ENCODE assay signal across 15 cellular contexts in the genomic region with DNA sequence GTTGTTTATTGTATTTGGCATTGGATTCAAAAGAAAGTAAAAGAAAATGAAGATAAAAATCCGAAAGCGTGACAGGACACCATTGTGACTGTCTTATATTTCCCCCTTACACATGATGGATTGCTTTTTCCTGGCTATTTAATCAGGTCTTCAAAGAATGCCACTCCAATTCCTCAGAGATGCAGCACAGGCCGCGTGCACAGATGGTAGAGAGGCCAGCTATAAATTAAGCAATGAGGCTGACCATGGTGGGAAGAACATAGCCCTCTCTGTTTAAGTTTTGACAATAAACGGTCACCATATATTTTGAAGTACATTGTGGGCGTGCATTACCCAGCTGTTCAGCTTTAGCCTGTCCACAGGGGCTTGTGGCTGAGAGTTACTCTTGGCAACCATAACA.
DNase-seq lines count a peak whose midpoint lies in the region; ATAC-seq lines count a peak whose summit lies in the region.
"Had no signal": no experiment of that assay in that cellular context is flagged by ENCODE, and none has a peak within 500 bp of the region (broad histone marks: within the 10 kb centered on the region; RNA-seq: fewer than 3 reads in every experiment).

No MANE protein-coding gene starts in this region.

- no peak overlapping the region for H3K4me2 ChIP-seq in neuronal stem cell (ENCODE audit: insufficient read depth, low read length, poor library complexity, severe bottlenecking)

- no peak overlapping the region for H2BK5ac ChIP-seq in neuronal stem cell (ENCODE audit: low read length)

- no peak overlapping the region for H2AK5ac ChIP-seq in neuronal stem cell (ENCODE audit: low read depth, low read length)

- H4K8ac ChIP-seq in neuronal stem cell (ENCODE audit: low read depth, low read length): no peak overlapping the region

- H4K91ac ChIP-seq in neuronal stem cell (ENCODE audit: low read depth, low read length, poor library complexity): no peak overlapping the region

- no peak overlapping the region for H3K4ac ChIP-seq in neuronal stem cell (ENCODE audit: low read length)

- H3K4me1 ChIP-seq in ectodermal cell (ENCODE audit: control insufficient read depth, insufficient read depth, low read length): no peaks in the 10 kb centered on the region
- H3K4me1 ChIP-seq in neuronal stem cell (ENCODE audit: control insufficient read depth in 2 of 2, insufficient read depth in 1 of 2, low read depth in 1 of 2, low read length in 2 of 2): peaks cover 0 to 9% of the 10 kb centered on the region in 2 donors
- H3K4me1 ChIP-seq: HAP-1 had no signal

- ATAC-seq in Right ventricle myocardium superior (ENCODE audit: poor library complexity): no peak
- ATAC-seq: Right ventricle myocardium inferior had no signal

- intact Hi-C loops in Right ventricle myocardium superior (cut with DNase I): no loop called here

- H3K79me1 ChIP-seq in neuronal stem cell (ENCODE audit: low read depth, low read length): no peaks in the 10 kb centered on the region

- DNase-seq in NCI-H748 (lab: John Stamatoyannopoulos, UW; ENCODE audit: unreplicated experiment) (peak; percentile 84), NCI-H748 treated with DMSO at 0.1 percent for 48 hours (lab: John Stamatoyannopoulos, UW) (no peak), NCI-H510A (lab: John Stamatoyannopoulos, UW) (peak; percentile 9), neuronal stem cell (ENCODE audit: low spot score) (no peak), MG63 (no peak), Right ventricle myocardium superior (no peak), T1000 (lab: John Stamatoyannopoulos, UW) (no peak)
- DNase-seq: COR-L47, Kasumi-1, NCI-H1694, NCI-H2171, NCI-H446 treated with DMSO at 0.1 percent for 48 hours had no signal

- no peak overlapping the region for H2BK15ac ChIP-seq in neuronal stem cell (ENCODE audit: low read length)

- peak overlapping the region; percentile 55 for H3K27ac ChIP-seq in ectodermal cell (ENCODE audit: insufficient read depth, low read depth, low read length, poor library complexity, severe bottlenecking)
- no peak overlapping the region for H3K27ac ChIP-seq in neuronal stem cell (replicated peaks; ENCODE audit: low read length)

- H3K9me3 ChIP-seq in ectodermal cell (ENCODE audit: control insufficient read depth, low read length) (no peaks in the 10 kb centered on the region), neuronal stem cell (replicated peaks in 1 of 2; ENCODE audit: control insufficient read depth in 2 of 2, insufficient read depth in 1 of 2, low read depth in 1 of 2, low read length in 2 of 2) (no peaks in the 10 kb centered on the region), MG63 (no peaks in the 10 kb centered on the region)
- H3K9me3 ChIP-seq: HAP-1 had no signal

- H3K23ac ChIP-seq in neuronal stem cell (ENCODE audit: low read depth, low read length, poor library complexity): no peak overlapping the region

- H3K27me3 ChIP-seq in ectodermal cell (ENCODE audit: control insufficient read depth, insufficient read depth, low read length, poor library complexity, severe bottlenecking): no peaks in the 10 kb centered on the region
- no peaks in the 10 kb centered on the region for H3K27me3 ChIP-seq in neuronal stem cell (ENCODE audit: control insufficient read depth in 3 of 3, insufficient read depth in 3 of 3, low read depth in 1 of 3, low read length in 3 of 3)
- no peaks in the 10 kb centered on the region for H3K27me3 ChIP-seq in MG63

- H2BK12ac ChIP-seq in neuronal stem cell (ENCODE audit: low read length): no peak overlapping the region

- peak overlapping the region; percentile 68 for H2AFZ ChIP-seq in neuronal stem cell (ENCODE audit: low read length)

- 84 to 89% methylated on average over 6 of the region's 6 CpGs for WGBS in ectodermal cell, 2 experiments
- WGBS in neuronal stem cell (ENCODE audit: extremely low coverage in 2 of 2, insufficient read length in 2 of 2, insufficient replicate concordance in 1 of 2), 2 donors: no CpG with 5 or more reads among the region's 6 CpGs

- H2BK120ac ChIP-seq in neuronal stem cell (ENCODE audit: low read depth, low read length): no peak overlapping the region

- H3K36me3 ChIP-seq in ectodermal cell (ENCODE audit: control insufficient read depth, insufficient read depth, low read length) (no peaks in the 10 kb centered on the region), neuronal stem cell (replicated peaks in 1 of 2; ENCODE audit: control insufficient read depth in 2 of 2, insufficient read depth in 2 of 2, low read length in 2 of 2) (no peaks in the 10 kb centered on the region), MG63 (no peaks in the 10 kb centered on the region)
- H3K36me3 ChIP-seq: HAP-1 had no signal

- no peak overlapping the region for H3K4me3 ChIP-seq in ectodermal cell (ENCODE audit: insufficient read depth, low read depth, low read length)
- no peak overlapping the region for H3K4me3 ChIP-seq in neuronal stem cell (ENCODE audit: low read length in 2 of 2)
- no peak overlapping the region for H3K4me3 ChIP-seq in MG63
- H3K4me3 ChIP-seq: HAP-1 had no signal

- H3K14ac ChIP-seq in neuronal stem cell (ENCODE audit: low read length): no peak overlapping the region

- no peak overlapping the region for H3K9ac ChIP-seq in neuronal stem cell (ENCODE audit: low read depth, low read length, poor library complexity)

- H3K18ac ChIP-seq in neuronal stem cell (ENCODE audit: low read length): no peak overlapping the region

Comparison
In these comparisons a context has a peak if more than half of its experiments do, and no peak if none do; other contexts are left out.
1. DNase-seq: peak in NCI-H748 (single experiment) and NCI-H510A (single experiment); none in NCI-H748 treated with DMSO at 0.1 percent for 48 hours (single experiment), neuronal stem cell (single experiment), MG63 (single experiment), Right ventricle myocardium superior (single experiment) and T1000 (single experiment).